Comparison of ENCODE assay signal across 11 cellular contexts in the genomic region with DNA sequence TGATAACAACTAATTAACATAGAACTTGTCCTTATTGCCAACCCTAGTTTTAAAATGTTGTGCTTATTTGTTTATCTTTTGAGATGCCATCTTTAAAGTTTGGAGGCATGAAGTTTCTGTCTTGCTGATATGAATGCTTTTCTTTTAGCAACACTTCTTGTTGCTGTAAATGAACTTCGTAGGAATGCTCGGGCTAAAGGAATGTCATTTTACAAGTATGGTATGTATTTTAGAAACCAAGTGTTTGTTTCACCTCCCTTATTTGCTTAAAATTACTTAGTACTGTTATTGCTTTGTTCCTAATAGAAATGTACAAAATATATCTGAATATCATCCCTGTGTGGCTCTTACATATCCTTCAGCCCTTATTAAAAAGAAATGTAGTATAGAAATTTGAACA.
"Had no signal": no experiment of that assay in that cellular context is flagged by ENCODE, and none has a peak within 500 bp of the region (broad histone marks: within the 10 kb centered on the region; RNA-seq: fewer than 3 reads in every experiment).

No MANE protein-coding gene starts in this region.

- FAIRE-seq: H1, H54 had no signal

- H3K4me3 ChIP-seq: GM23248, GM23338, HAP-1 had no signal

- H3K27ac ChIP-seq: GM23248 had no signal

- ATAC-seq: GM23338, HCT116 had no signal

- H3K27ac Mint-ChIP-seq: GM23338, H9, HFFc6 had no signal

- DNase-seq: GM23248, GOT3, H7, H9, HCEC 1CT, HFFc6 had no signal

- H3K9me3 Mint-ChIP-seq: GM23338, H9, HFFc6 had no signal

- H3K4me1 ChIP-seq: HAP-1 had no signal

- H3K4me1 Mint-ChIP-seq: GM23338, H9 had no signal

- H3K9me3 ChIP-seq: HAP-1 had no signal

- H3K4me3 Mint-ChIP-seq: GM23338, H9, HFFc6 had no signal
